In genomic region chr7:2623698-2624014, GRCh38 we compare ENCODE assay signal across 1 cellular context.
TF ChIP-seq lines count a peak whose summit lies in the region.

No MANE protein-coding gene starts in this region.

TF ChIP-seq in K562, 482 proteins besides CTCF, POLR2A, EP300 and RAD21:
- TF ChIP-seq POLR2AphosphoS5 (IDR thresholded peaks at IDR 0.05; ENCODE audit: control insufficient read depth, insufficient read depth, low read depth, low read length) (no peak), TAF1 (IDR thresholded peaks at IDR 0.05; ENCODE audit: control insufficient read depth, extremely low read depth, insufficient read depth, low read length, severe bottlenecking) (no peak), MEIS2 (IDR thresholded peaks at IDR 0.05; ENCODE audit: partially characterized antibody) (no peak), RREB1 (CRISPR knock-in tag; IDR thresholded peaks at IDR 0.05) (no peak)
TF ChIP-seq in K562: peak in this region for 0.
